27 cellular contexts compared by ENCODE assay signal in genomic region chr5:107224272-107224671, GRCh38.
"Had no signal": no experiment of that assay in that cellular context is flagged by ENCODE, and none has a peak within 500 bp of the region (broad histone marks: within the 10 kb centered on the region; RNA-seq: fewer than 3 reads in every experiment).

No MANE protein-coding gene starts in this region.

- ATAC-seq: activated CD8-positive, alpha-beta memory T cell treated with anti-CD3 and anti-CD28 coated beads, Interleukin-2, amount 10 ng/mL, durations not matched to agents 7 days and 5 days; activated naive CD4-positive, alpha-beta T cell treated with anti-CD3 and anti-CD28 coated beads, Interleukin-2, amount 50 U/mL, for 72 hours; K562; T-helper 17 cell; WTC11 had no signal

- H3K4me3 Mint-ChIP-seq: activated CD8-positive, alpha-beta memory T cell treated with anti-CD3 and anti-CD28 coated beads, Interleukin-2, amount 10 ng/mL, durations not matched to agents 7 days and 5 days; activated T-cell treated with anti-CD3 and anti-CD28 coated beads, Interleukin-2, amount 50 U/mL, for 24 hours; activated T-helper 1 cell treated with anti-CD3 and anti-CD28 coated beads, Interleukin-12 subunit alpha, Interleukin-12 subunit beta, Interleukin-2, Interleukin-4 antibody, amounts not matched to agents 30 ng/mL and 10 ng/mL and 1 ng/mL, durations not matched to agents 14 hours and 24 hours and 36 hours; brain; T-helper 17 cell; WTC11 had no signal

- H3K4me3 ChIP-seq: K562, Peyer's patch had no signal

- H3K9me3 Mint-ChIP-seq: activated T-helper 1 cell treated with anti-CD3 and anti-CD28 coated beads, Interleukin-12 subunit alpha, Interleukin-12 subunit beta, Interleukin-2, Interleukin-4 antibody, amounts not matched to agents 30 ng/mL and 10 ng/mL and 1 ng/mL, durations not matched to agents 14 hours and 24 hours and 36 hours had no signal

- H3K27me3 ChIP-seq: Peyer's patch had no signal

- H3K9me3 ChIP-seq: Peyer's patch had no signal

- H3K27ac ChIP-seq: Peyer's patch, RWPE1 had no signal

- H3K36me3 Mint-ChIP-seq: activated CD8-positive, alpha-beta memory T cell treated with anti-CD3 and anti-CD28 coated beads, Interleukin-2, amount 10 ng/mL, durations not matched to agents 7 days and 5 days; activated naive CD4-positive, alpha-beta T cell treated with anti-CD3 and anti-CD28 coated beads, Interleukin-2, amount 50 U/mL, for 72 hours; brain; WTC11 had no signal

- H3K27me3 Mint-ChIP-seq: activated CD8-positive, alpha-beta memory T cell treated with anti-CD3 and anti-CD28 coated beads, Interleukin-2, amount 10 ng/mL, durations not matched to agents 7 days and 5 days; activated T-cell treated with anti-CD3 and anti-CD28 coated beads, Interleukin-2, amount 50 U/mL, for 24 hours; brain; T-helper 17 cell had no signal

- H3K4me1 Mint-ChIP-seq: activated CD8-positive, alpha-beta memory T cell treated with anti-CD3 and anti-CD28 coated beads, Interleukin-2, amount 10 ng/mL, durations not matched to agents 7 days and 5 days; brain; T-helper 17 cell had no signal

- DNase-seq: activated CD4-positive, alpha-beta T cell treated with anti-CD3 and anti-CD28 coated beads for 48 hours; activated CD4-positive, alpha-beta T cell treated with anti-CD3 and anti-CD28 coated beads, Interleukin-2, amount 50 U/mL, for 48 hours; activated CD4-positive, CD25-positive, alpha-beta regulatory T cell treated with anti-CD3 and anti-CD28 coated beads, Interleukin-2, amount 50 U/mL, for 72 hours; activated CD8-positive, alpha-beta memory T cell treated with anti-CD3 and anti-CD28 coated beads, Interleukin-2, amount 10 ng/mL, durations not matched to agents 7 days and 5 days; activated effector memory CD4-positive, alpha-beta T cell treated with Interleukin-2 at 50 U/mL for 16 hours; activated naive CD4-positive, alpha-beta T cell; activated T-cell treated with anti-CD3 and anti-CD28 coated beads, Interleukin-2, amount 50 U/mL, for 24 hours; amygdala; Karpas-422; MM.1S; NCI-H1105; NCI-H1436; NCI-H1694 treated with DMSO at 0.1 percent for 48 hours; NCI-H2029 treated with DMSO at 0.1 percent for 48 hours; NCI-H446; NCI-H774; NK-92 treated with Interleukin-12 subunit alpha and Interleukin-12 subunit beta, amount 100 ng/mL, for 24 hours; Peyer's patch; SHP77 treated with DMSO at 0.1 percent for 48 hours; T-helper 17 cell; T-helper 9 cell had no signal

- H3K4me1 ChIP-seq: Peyer's patch had no signal

- H3K36me3 ChIP-seq: Peyer's patch had no signal

- H3K27ac Mint-ChIP-seq: activated CD8-positive, alpha-beta memory T cell treated with anti-CD3 and anti-CD28 coated beads, Interleukin-2, amount 10 ng/mL, durations not matched to agents 7 days and 5 days; activated naive CD4-positive, alpha-beta T cell treated with anti-CD3 and anti-CD28 coated beads, Interleukin-2, amount 50 U/mL, for 72 hours; activated T-cell treated with anti-CD3 and anti-CD28 coated beads, Interleukin-2, amount 50 U/mL, for 24 hours; activated T-helper 1 cell treated with anti-CD3 and anti-CD28 coated beads, Interleukin-12 subunit alpha, Interleukin-12 subunit beta, Interleukin-2, Interleukin-4 antibody, amounts not matched to agents 30 ng/mL and 10 ng/mL and 1 ng/mL, durations not matched to agents 14 hours and 24 hours and 36 hours; brain; T-helper 17 cell; WTC11 had no signal
